In the genomic region with DNA sequence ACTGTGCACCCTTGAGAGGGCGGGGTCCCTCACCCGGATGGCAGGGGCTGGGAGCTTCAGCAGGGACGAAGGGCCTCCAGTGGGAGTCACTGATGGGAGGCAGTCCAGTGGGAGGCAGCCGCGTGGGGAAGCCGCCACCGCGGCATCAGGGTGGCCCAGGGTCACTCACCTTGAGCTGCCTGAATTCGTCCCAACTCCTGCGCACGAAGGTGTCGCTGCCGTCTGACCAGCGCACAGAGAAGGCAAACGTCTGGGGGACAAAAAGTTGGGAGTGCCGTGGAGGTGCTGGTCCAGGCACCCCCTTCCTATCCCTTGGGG, we compare ENCODE assay signal across 3 cellular contexts.
TF ChIP-seq lines count a peak whose summit lies in the region.

No MANE protein-coding gene starts in this region.

TF ChIP-seq in A549, 52 proteins besides CTCF, POLR2A, EP300 and RAD21:
- TF ChIP-seq POLR2AphosphoS2 (conservative IDR thresholded peaks at IDR 0.05; ENCODE audit: low read length): 0 out of 2 replicates have a peak, but pooled peaks have one; percentile 24
- no peak for TF ChIP-seq ZSCAN20 (CRISPR knock-in tag; IDR thresholded peaks at IDR 0.05)

TF ChIP-seq in HCT116, 20 proteins besides CTCF, POLR2A, EP300 and RAD21:
- TF ChIP-seq, protein P1, sequence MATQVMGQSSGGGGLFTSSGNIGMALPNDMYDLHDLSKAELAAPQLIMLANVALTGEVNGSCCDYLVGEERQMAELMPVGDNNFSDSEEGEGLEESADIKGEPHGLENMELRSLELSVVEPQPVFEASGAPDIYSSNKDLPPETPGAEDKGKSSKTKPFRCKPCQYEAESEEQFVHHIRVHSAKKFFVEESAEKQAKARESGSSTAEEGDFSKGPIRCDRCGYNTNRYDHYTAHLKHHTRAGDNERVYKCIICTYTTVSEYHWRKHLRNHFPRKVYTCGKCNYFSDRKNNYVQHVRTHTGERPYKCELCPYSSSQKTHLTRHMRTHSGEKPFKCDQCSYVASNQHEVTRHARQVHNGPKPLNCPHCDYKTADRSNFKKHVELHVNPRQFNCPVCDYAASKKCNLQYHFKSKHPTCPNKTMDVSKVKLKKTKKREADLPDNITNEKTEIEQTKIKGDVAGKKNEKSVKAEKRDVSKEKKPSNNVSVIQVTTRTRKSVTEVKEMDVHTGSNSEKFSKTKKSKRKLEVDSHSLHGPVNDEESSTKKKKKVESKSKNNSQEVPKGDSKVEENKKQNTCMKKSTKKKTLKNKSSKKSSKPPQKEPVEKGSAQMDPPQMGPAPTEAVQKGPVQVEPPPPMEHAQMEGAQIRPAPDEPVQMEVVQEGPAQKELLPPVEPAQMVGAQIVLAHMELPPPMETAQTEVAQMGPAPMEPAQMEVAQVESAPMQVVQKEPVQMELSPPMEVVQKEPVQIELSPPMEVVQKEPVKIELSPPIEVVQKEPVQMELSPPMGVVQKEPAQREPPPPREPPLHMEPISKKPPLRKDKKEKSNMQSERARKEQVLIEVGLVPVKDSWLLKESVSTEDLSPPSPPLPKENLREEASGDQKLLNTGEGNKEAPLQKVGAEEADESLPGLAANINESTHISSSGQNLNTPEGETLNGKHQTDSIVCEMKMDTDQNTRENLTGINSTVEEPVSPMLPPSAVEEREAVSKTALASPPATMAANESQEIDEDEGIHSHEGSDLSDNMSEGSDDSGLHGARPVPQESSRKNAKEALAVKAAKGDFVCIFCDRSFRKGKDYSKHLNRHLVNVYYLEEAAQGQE (IDR thresholded peaks at IDR 0.05; ENCODE audit: low read depth): no peak
- TF ChIP-seq EGR1 (IDR thresholded peaks at IDR 0.05; ENCODE audit: low read depth) (no peak), FOSL1 (IDR thresholded peaks at IDR 0.05; ENCODE audit: low read depth) (no peak), EZH2phosphoT487 (IDR thresholded peaks at IDR 0.05; ENCODE audit: borderline replicate concordance) (no peak), YY1 (IDR thresholded peaks at IDR 0.05; ENCODE audit: extremely low read depth, insufficient replicate concordance, low read depth, low read length) (no peak), JUND (IDR thresholded peaks at IDR 0.05) (no peak), TCF7L2 (IDR thresholded peaks at IDR 0.05; ENCODE audit: borderline replicate concordance, extremely low read depth, insufficient read depth, insufficient read length) (no peak), SRF (IDR thresholded peaks at IDR 0.05; ENCODE audit: low read depth) (no peak), SP1 (IDR thresholded peaks at IDR 0.05; ENCODE audit: low read depth) (no peak), SIN3A (IDR thresholded peaks at IDR 0.05; ENCODE audit: low read depth) (no peak), EZH2 (IDR thresholded peaks at IDR 0.05) (no peak), ZNF274 (IDR thresholded peaks at IDR 0.05; ENCODE audit: low read depth, low read length) (no peak)
- TF ChIP-seq, protein P2, sequence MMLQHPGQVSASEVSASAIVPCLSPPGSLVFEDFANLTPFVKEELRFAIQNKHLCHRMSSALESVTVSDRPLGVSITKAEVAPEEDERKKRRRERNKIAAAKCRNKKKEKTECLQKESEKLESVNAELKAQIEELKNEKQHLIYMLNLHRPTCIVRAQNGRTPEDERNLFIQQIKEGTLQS (IDR thresholded peaks at IDR 0.05): no peak
- TF ChIP-seq, protein P3, sequence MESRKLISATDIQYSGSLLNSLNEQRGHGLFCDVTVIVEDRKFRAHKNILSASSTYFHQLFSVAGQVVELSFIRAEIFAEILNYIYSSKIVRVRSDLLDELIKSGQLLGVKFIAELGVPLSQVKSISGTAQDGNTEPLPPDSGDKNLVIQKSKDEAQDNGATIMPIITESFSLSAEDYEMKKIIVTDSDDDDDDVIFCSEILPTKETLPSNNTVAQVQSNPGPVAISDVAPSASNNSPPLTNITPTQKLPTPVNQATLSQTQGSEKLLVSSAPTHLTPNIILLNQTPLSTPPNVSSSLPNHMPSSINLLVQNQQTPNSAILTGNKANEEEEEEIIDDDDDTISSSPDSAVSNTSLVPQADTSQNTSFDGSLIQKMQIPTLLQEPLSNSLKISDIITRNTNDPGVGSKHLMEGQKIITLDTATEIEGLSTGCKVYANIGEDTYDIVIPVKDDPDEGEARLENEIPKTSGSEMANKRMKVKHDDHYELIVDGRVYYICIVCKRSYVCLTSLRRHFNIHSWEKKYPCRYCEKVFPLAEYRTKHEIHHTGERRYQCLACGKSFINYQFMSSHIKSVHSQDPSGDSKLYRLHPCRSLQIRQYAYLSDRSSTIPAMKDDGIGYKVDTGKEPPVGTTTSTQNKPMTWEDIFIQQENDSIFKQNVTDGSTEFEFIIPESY (IDR thresholded peaks at IDR 0.05; ENCODE audit: extremely low read depth, insufficient replicate concordance, low read length): no peak
- TF ChIP-seq, protein P4, sequence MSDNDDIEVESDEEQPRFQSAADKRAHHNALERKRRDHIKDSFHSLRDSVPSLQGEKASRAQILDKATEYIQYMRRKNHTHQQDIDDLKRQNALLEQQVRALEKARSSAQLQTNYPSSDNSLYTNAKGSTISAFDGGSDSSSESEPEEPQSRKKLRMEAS (IDR thresholded peaks at IDR 0.05): no peak

TF ChIP-seq in K562, 482 proteins besides CTCF, POLR2A, EP300 and RAD21:
- TF ChIP-seq, protein P5, sequence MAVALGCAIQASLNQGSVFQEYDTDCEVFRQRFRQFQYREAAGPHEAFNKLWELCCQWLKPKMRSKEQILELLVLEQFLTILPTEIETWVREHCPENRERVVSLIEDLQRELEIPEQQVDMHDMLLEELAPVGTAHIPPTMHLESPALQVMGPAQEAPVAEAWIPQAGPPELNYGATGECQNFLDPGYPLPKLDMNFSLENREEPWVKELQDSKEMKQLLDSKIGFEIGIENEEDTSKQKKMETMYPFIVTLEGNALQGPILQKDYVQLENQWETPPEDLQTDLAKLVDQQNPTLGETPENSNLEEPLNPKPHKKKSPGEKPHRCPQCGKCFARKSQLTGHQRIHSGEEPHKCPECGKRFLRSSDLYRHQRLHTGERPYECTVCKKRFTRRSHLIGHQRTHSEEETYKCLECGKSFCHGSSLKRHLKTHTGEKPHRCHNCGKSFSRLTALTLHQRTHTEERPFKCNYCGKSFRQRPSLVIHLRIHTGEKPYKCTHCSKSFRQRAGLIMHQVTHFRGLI (CRISPR knock-in tag; IDR thresholded peaks at IDR 0.05): no peak
- TF ChIP-seq, protein P3 (CRISPR knock-in tag; IDR thresholded peaks at IDR 0.05): peak; percentile 90; the same call in 1 of the 2 replicates
- TF ChIP-seq POLR2G (IDR thresholded peaks at IDR 0.05; ENCODE audit: low read depth, low read length): peak; percentile 62
